ENCODE assay signal across 28 cellular contexts in the genomic region with DNA sequence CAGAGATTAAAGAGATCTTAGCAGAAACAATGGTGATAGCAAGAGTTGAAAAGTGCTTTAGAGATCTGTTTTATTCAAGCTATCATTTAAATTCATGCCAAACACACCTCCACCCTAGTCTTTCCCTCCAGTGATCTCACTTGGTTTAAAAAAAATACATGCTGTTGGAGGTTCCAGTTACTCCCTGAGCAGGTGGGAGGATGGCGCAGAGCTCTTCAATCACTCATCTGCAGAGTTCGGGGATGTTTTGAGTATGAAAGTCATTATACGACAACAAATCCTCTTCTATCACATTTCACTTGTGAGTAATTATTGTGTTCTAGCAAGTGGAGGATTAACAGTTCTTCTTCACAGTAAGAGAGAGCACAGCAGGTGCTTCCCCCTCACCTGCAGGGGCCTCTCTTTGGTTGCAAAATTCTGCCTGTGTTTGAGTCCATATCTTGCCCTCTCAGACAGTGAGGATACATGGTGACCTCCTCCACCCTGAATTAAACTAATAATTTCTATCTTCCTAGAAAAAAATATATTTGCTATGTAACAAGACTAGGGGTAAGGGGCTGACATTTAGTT.
A peak's percentile ranks its signal among the peaks of the same experiment; 100 is the strongest.
DNase-seq lines count a peak whose midpoint lies in the region; ATAC-seq and TF ChIP-seq lines count a peak whose summit lies in the region.
"Had no signal": no experiment of that assay in that cellular context is flagged by ENCODE, and none has a peak within 500 bp of the region (broad histone marks: within the 10 kb centered on the region; RNA-seq: fewer than 3 reads in every experiment).

No MANE protein-coding gene starts in this region.

- CTCF ChIA-PET in CD8-positive, alpha-beta T cell (lab: Charles Lee): no interaction called here
- CTCF ChIA-PET in A673 (lab: Charles Lee): no interaction called here

- no peak overlapping the region for H3K4me3 Mint-ChIP-seq in mesothelial cell of epicardium
- H3K4me3 Mint-ChIP-seq in CD8-positive, alpha-beta T cell: no peak overlapping the region
- H3K4me3 Mint-ChIP-seq: activated CD4-positive, alpha-beta memory T cell treated with anti-CD3 and anti-CD28 coated beads, Interleukin-2, amount 10 ng/mL, durations not matched to agents 7 days and 5 days; stimulated activated memory B cell treated with anti-CD40 and anti-IgM and Interleukin-4, amounts not matched to agents 10 μg/mL and 1 μg/mL and 100 μg/mL, for 72 hours; T-helper 2 cell treated with Interferon-gamma antibody and Interleukin-4, amounts not matched to agents 5 μg/mL and 100 μg/mL, for 36 hours had no signal

- no peak for ATAC-seq in CD8-positive, alpha-beta T cell
- ATAC-seq: HCT116; left lung; psoas muscle; SK-N-SH treated with all-trans-retinoic acid at 6 μM for 48 hours; stimulated activated memory B cell treated with anti-CD40 and anti-IgM and Interleukin-4, amounts not matched to agents 10 μg/mL and 1 μg/mL and 100 μg/mL, for 72 hours had no signal

- H3K36me3 Mint-ChIP-seq in mesothelial cell of epicardium: no peaks in the 10 kb centered on the region
- H3K36me3 Mint-ChIP-seq in CD8-positive, alpha-beta T cell: no peaks in the 10 kb centered on the region
- H3K36me3 Mint-ChIP-seq: stimulated activated memory B cell treated with anti-CD40 and anti-IgM and Interleukin-4, amounts not matched to agents 10 μg/mL and 1 μg/mL and 100 μg/mL, for 72 hours had no signal

- no peaks in the 10 kb centered on the region for H3K9me3 Mint-ChIP-seq in mesothelial cell of epicardium
- peaks cover 4% of the 10 kb centered on the region for H3K9me3 Mint-ChIP-seq in CD8-positive, alpha-beta T cell
- H3K9me3 Mint-ChIP-seq: stimulated activated memory B cell treated with anti-CD40 and anti-IgM and Interleukin-4, amounts not matched to agents 10 μg/mL and 1 μg/mL and 100 μg/mL, for 72 hours had no signal

- intact Hi-C loops in CD8-positive, alpha-beta T cell (cut with DNase I, micrococcal nuclease): no loop called here
- intact Hi-C loops in A673 (cut with micrococcal nuclease; ENCODE audit: unreplicated experiment): no loop called here

- no peaks in the 10 kb centered on the region for H3K4me1 ChIP-seq in CD8-positive, alpha-beta T cell (ENCODE audit: insufficient read depth, low read length)
- no peaks in the 10 kb centered on the region for H3K4me1 ChIP-seq in A673 (ENCODE audit: insufficient read depth, low read length, poor library complexity, severe bottlenecking)
- H3K4me1 ChIP-seq: adrenal gland, breast epithelium, psoas muscle, vagina had no signal

- H3K36me3 ChIP-seq in WERI-Rb-1 (no peaks in the 10 kb centered on the region), A673 (ENCODE audit: insufficient read depth, low read length, poor library complexity, severe bottlenecking) (no peaks in the 10 kb centered on the region)
- H3K36me3 ChIP-seq in CD8-positive, alpha-beta T cell (ENCODE audit: insufficient read depth, low read length): no peaks in the 10 kb centered on the region
- H3K36me3 ChIP-seq: adrenal gland, breast epithelium, left lung, vagina had no signal

- no peak for TF ChIP-seq CTCF in WERI-Rb-1 (IDR thresholded peaks at IDR 0.05; ENCODE audit: low read depth, low read length)
- no peak for TF ChIP-seq CTCF in mesothelial cell of epicardium (IDR thresholded peaks at IDR 0.05; ENCODE audit: unreplicated experiment)
- TF ChIP-seq CTCF in CD8-positive, alpha-beta T cell (IDR thresholded peaks at IDR 0.05): no peak
- TF ChIP-seq CTCF in A673 (conservative IDR thresholded peaks at IDR 0.05; ENCODE audit: low read depth, low read length): no peak

- H3K27me3 Mint-ChIP-seq in mesothelial cell of epicardium (ENCODE audit: low read depth): peaks cover 13% of the 10 kb centered on the region
- no peaks in the 10 kb centered on the region for H3K27me3 Mint-ChIP-seq in CD8-positive, alpha-beta T cell (ENCODE audit: low read depth)
- H3K27me3 Mint-ChIP-seq: activated CD4-positive, alpha-beta memory T cell treated with anti-CD3 and anti-CD28 coated beads, Interleukin-2, amount 10 ng/mL, durations not matched to agents 7 days and 5 days; stimulated activated memory B cell treated with anti-CD40 and anti-IgM and Interleukin-4, amounts not matched to agents 10 μg/mL and 1 μg/mL and 100 μg/mL, for 72 hours had no signal

- peak; percentile 7 for DNase-seq in Ammon's horn (ENCODE audit: low spot score)
- DNase-seq in NCI-H1105 treated with DMSO at 0.1 percent for 48 hours (lab: John Stamatoyannopoulos, UW): peak; percentile 99
- peak; percentile 51 for DNase-seq in NCI-H2227 (lab: John Stamatoyannopoulos, UW; ENCODE audit: unreplicated experiment)
- DNase-seq in WERI-Rb-1: peak; percentile 32
- no peak for DNase-seq in mesothelial cell of epicardium (ENCODE audit: low spot score in 2 of 2, unreplicated experiment in 2 of 2)
- DNase-seq in CD8-positive, alpha-beta T cell: no peak
- DNase-seq in A673 (ENCODE audit: low spot score): no peak
- no peak for DNase-seq in Kasumi-1 (lab: John Stamatoyannopoulos, UW)
- DNase-seq: ACHN; activated CD4-positive, alpha-beta memory T cell treated with anti-CD3 and anti-CD28 coated beads, Interleukin-2, amount 10 ng/mL, durations not matched to agents 7 days and 5 days; activated gamma-delta T cell treated with Interleukin-2 at 50 U/mL for 16 hours; activated T-cell treated with anti-CD3 and anti-CD28 coated beads for 4 hours; adrenal gland; DMS 273 treated with DMSO at 0.1 percent for 48 hours; left lung; NCI-H1694; psoas muscle; stimulated activated CD4-positive, alpha-beta T cell treated with anti-CD3 and anti-CD28 coated beads, Interleukin-1b, Interleukin-23, amount 100 ng/mL, for 48 hours; testis had no signal

- peaks cover 6% of the 10 kb centered on the region for H3K4me1 Mint-ChIP-seq in mesothelial cell of epicardium
- H3K4me1 Mint-ChIP-seq in CD8-positive, alpha-beta T cell (ENCODE audit: low read depth): no peaks in the 10 kb centered on the region
- H3K4me1 Mint-ChIP-seq: activated CD4-positive, alpha-beta memory T cell treated with anti-CD3 and anti-CD28 coated beads, Interleukin-2, amount 10 ng/mL, durations not matched to agents 7 days and 5 days; stimulated activated memory B cell treated with anti-CD40 and anti-IgM and Interleukin-4, amounts not matched to agents 10 μg/mL and 1 μg/mL and 100 μg/mL, for 72 hours had no signal

- no TSS peak for BruUV-seq in A673 (replicated peaks; lab: Mats Ljungman, UMichigan)

- H3K27ac Mint-ChIP-seq in mesothelial cell of epicardium: no peak overlapping the region
- no peak overlapping the region for H3K27ac Mint-ChIP-seq in CD8-positive, alpha-beta T cell
- H3K27ac Mint-ChIP-seq: activated CD4-positive, alpha-beta memory T cell treated with anti-CD3 and anti-CD28 coated beads, Interleukin-2, amount 10 ng/mL, durations not matched to agents 7 days and 5 days; stimulated activated memory B cell treated with anti-CD40 and anti-IgM and Interleukin-4, amounts not matched to agents 10 μg/mL and 1 μg/mL and 100 μg/mL, for 72 hours; T-helper 2 cell treated with Interferon-gamma antibody and Interleukin-4, amounts not matched to agents 5 μg/mL and 100 μg/mL, for 36 hours had no signal

- no peaks in the 10 kb centered on the region for H3K27me3 ChIP-seq in WERI-Rb-1 (ENCODE audit: insufficient read depth, low read depth, severe bottlenecking)
- no peaks in the 10 kb centered on the region for H3K27me3 ChIP-seq in CD8-positive, alpha-beta T cell (ENCODE audit: insufficient read depth, low read length)
- H3K27me3 ChIP-seq in A673 (replicated peaks; ENCODE audit: insufficient read depth, low read depth, low read length, poor library complexity): no peaks in the 10 kb centered on the region
- H3K27me3 ChIP-seq: adrenal gland, breast epithelium, left lung, testis, vagina had no signal

- no peaks in the 10 kb centered on the region for H3K9me3 ChIP-seq in WERI-Rb-1 (ENCODE audit: severe bottlenecking)
- no peaks in the 10 kb centered on the region for H3K9me3 ChIP-seq in CD8-positive, alpha-beta T cell (ENCODE audit: low read length)
- H3K9me3 ChIP-seq in A673 (ENCODE audit: low read depth, low read length, poor library complexity, severe bottlenecking): no peaks in the 10 kb centered on the region
- H3K9me3 ChIP-seq: adrenal gland, breast epithelium, left lung, psoas muscle, testis, vagina had no signal

- POLR2A ChIA-PET in CD8-positive, alpha-beta T cell (lab: Charles Lee): no interaction called here
- POLR2A ChIA-PET in A673 (lab: Charles Lee; ENCODE audit: low non-redundant PET): no interaction called here

- H3K27ac ChIP-seq in WERI-Rb-1 (no peak overlapping the region), A673 (ENCODE audit: low read depth, low read length, poor library complexity, severe bottlenecking) (no peak overlapping the region)
- H3K27ac ChIP-seq in CD8-positive, alpha-beta T cell (ENCODE audit: low read depth, low read length): no peak overlapping the region
- H3K27ac ChIP-seq: adrenal gland, breast epithelium, C4-2B, coronary artery, left lung, psoas muscle, RWPE1, testis, vagina had no signal

- H3K4me3 ChIP-seq in WERI-Rb-1 (ENCODE audit: low read depth, low read length): no peak overlapping the region
- no peak overlapping the region for H3K4me3 ChIP-seq in CD8-positive, alpha-beta T cell (ENCODE audit: low read depth, low read length)
- H3K4me3 ChIP-seq in A673 (ENCODE audit: low read depth, low read length, poor library complexity, severe bottlenecking): no peak overlapping the region
- H3K4me3 ChIP-seq: adrenal gland, breast epithelium, coronary artery, left lung, psoas muscle, testis, vagina had no signal

Comparison
In these comparisons a context has a peak if more than half of its experiments do, and no peak if none do; other contexts are left out.
1. DNase-seq: peak in Ammon's horn (single experiment), NCI-H1105 treated with DMSO at 0.1 percent for 48 hours (single experiment), NCI-H2227 (single experiment) and WERI-Rb-1 (single experiment); none in mesothelial cell of epicardium (0 of 2), CD8-positive, alpha-beta T cell (0 of 7), A673 (single experiment) and Kasumi-1 (0 of 2).